In the genomic region with DNA sequence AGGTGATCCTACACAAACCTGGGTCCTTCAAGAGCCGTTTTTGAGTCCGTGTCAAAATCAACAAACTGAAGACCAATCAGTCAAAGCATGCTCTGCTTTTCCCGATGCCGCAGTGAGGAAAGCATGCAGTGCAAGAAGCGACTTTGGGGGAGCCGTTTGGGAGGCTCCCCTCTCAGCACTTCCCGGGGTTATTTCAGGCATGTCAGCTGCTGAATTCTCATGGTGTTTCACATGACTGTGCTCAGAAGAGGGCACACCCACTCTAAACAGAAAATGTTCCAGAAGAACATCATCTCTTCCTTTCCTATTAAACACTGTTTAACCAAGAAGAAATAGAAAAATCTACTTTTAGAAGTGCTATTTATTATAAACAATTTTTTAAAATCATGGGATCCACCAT, we compare ENCODE assay signal across 22 cellular contexts.
"Had no signal": no experiment of that assay in that cellular context is flagged by ENCODE, and none has a peak within 500 bp of the region (broad histone marks: within the 10 kb centered on the region; RNA-seq: fewer than 3 reads in every experiment).

No MANE protein-coding gene starts in this region.

- H3K27ac ChIP-seq: SJCRH30, WERI-Rb-1 had no signal

- H3K9ac ChIP-seq: SK-N-SH had no signal

- H3K9me3 ChIP-seq: SJCRH30, SK-N-SH had no signal

- H3K36me3 ChIP-seq: MG63, SJCRH30, WERI-Rb-1 had no signal

- H3K4me2 ChIP-seq: SK-N-SH had no signal

- FAIRE-seq: astrocyte had no signal

- H3K4me3 ChIP-seq: MG63, SJCRH30 had no signal

- ATAC-seq: activated CD4-positive, alpha-beta T cell treated with anti-CD3 and anti-CD28 coated beads for 36 hours; activated T-helper 17 cell treated with anti-CD3 and anti-CD28 coated beads, Interleukin-2, amount 50 U/mL, for 72 hours had no signal

- DNase-seq: activated CD4-positive, alpha-beta memory T cell treated with anti-CD3 and anti-CD28 coated beads, Interleukin-2, amount 10 ng/mL, durations not matched to agents 7 days and 5 days; activated CD4-positive, alpha-beta T cell treated with anti-CD3 and anti-CD28 coated beads for 36 hours; activated CD4-positive, alpha-beta T cell treated with anti-CD3 and anti-CD28 coated beads, Interleukin-2, amount 50 U/mL, for 1 hour; activated gamma-delta T cell; activated naive CD4-positive, alpha-beta T cell treated with anti-CD3 and anti-CD28 coated beads for 36 hours; activated T-cell treated with anti-CD3 and anti-CD28 coated beads for 4 hours; activated T-cell treated with anti-CD3 and anti-CD28 coated beads, Interleukin-2, amount 50 U/mL, for 48 hours; MG63; MV-4-11; NCI-H1105 treated with DMSO at 0.1 percent for 48 hours; NCI-H1436 treated with DMSO at 0.1 percent for 48 hours; NCI-H187; NCI-H2081 treated with DMSO at 0.1 percent for 48 hours; NCI-H2227 treated with DMSO at 0.1 percent for 48 hours; NCI-H526 treated with DMSO at 0.1 percent for 48 hours; NCI-H82; SJCRH30; SK-N-SH; T-helper 1 cell; WERI-Rb-1 had no signal

- H3K4me1 ChIP-seq: SJCRH30 had no signal

- H3K27me3 ChIP-seq: MG63, SJCRH30 had no signal
